Comparison of ENCODE assay signal across 18 cellular contexts in genomic region chr14:64943556-64943955, GRCh38. TPM values are rescaled to one million over a fixed set of nuclear protein-coding genes. Genes with fewer than 3 reads are reported as not detected.
DNase-seq lines count a peak whose midpoint lies in the region; ATAC-seq and TF ChIP-seq lines count a peak whose summit lies in the region.
"Had no signal": no experiment of that assay in that cellular context is flagged by ENCODE, and none has a peak within 500 bp of the region (broad histone marks: within the 10 kb centered on the region; RNA-seq: fewer than 3 reads in every experiment).

No MANE protein-coding gene starts in this region.

- peak overlapping the region; percentile 68 for H3K27ac Mint-ChIP-seq in activated naive CD8-positive, alpha-beta T cell
- H3K27ac Mint-ChIP-seq in activated naive CD8-positive, alpha-beta T cell treated with anti-CD3 and anti-CD28 coated beads, Interleukin-2, amount 50 U/mL, for 24 hours: no peak overlapping the region
- peak overlapping the region; percentile 50 for H3K27ac Mint-ChIP-seq in activated naive CD8-positive, alpha-beta T cell treated with anti-CD3 and anti-CD28 coated beads, Interleukin-2, amount 10 ng/mL, durations not matched to agents 7 days and 5 days
- H3K27ac Mint-ChIP-seq: activated T-cell treated with anti-CD3 and anti-CD28 coated beads, Interleukin-2, amount 50 U/mL, for 72 hours had no signal

- H3K4me1 ChIP-seq in liver (ENCODE audit: control insufficient read depth in 4 of 4, insufficient read depth in 4 of 4, low read length in 3 of 4): peaks cover 31 to 73% (median 57%) of the 10 kb centered on the region in 4 donors
- H3K4me1 ChIP-seq: thyroid gland had no signal

- H3K36me3 ChIP-seq in liver (ENCODE audit: control insufficient read depth in 4 of 4, insufficient read depth in 3 of 4, low read depth in 1 of 4, low read length in 3 of 4): peaks cover 0 to 6% (median 0%) of the 10 kb centered on the region in 4 donors
- H3K36me3 ChIP-seq: thyroid gland had no signal

- TF ChIP-seq RAD21 in liver (IDR thresholded peaks at IDR 0.05): no peak

- H3K27ac ChIP-seq in liver (ENCODE audit: low read depth in 1 of 2, low read length in 2 of 2): peak overlapping the region; percentile 22 to 39
- H3K27ac ChIP-seq: thyroid gland had no signal

- no peak overlapping the region for H3K4me3 Mint-ChIP-seq in activated naive CD8-positive, alpha-beta T cell
- H3K4me3 Mint-ChIP-seq in activated naive CD8-positive, alpha-beta T cell treated with anti-CD3 and anti-CD28 coated beads, Interleukin-2, amount 50 U/mL, for 24 hours: no peak overlapping the region
- no peak overlapping the region for H3K4me3 Mint-ChIP-seq in activated naive CD8-positive, alpha-beta T cell treated with anti-CD3 and anti-CD28 coated beads, Interleukin-2, amount 10 ng/mL, durations not matched to agents 7 days and 5 days
- H3K4me3 Mint-ChIP-seq: activated T-cell treated with anti-CD3 and anti-CD28 coated beads, Interleukin-2, amount 50 U/mL, for 72 hours had no signal

- no peaks in the 10 kb centered on the region for H3K9me3 Mint-ChIP-seq in activated naive CD8-positive, alpha-beta T cell (ENCODE audit: low read depth)
- H3K9me3 Mint-ChIP-seq in activated naive CD8-positive, alpha-beta T cell treated with anti-CD3 and anti-CD28 coated beads, Interleukin-2, amount 50 U/mL, for 24 hours: no peaks in the 10 kb centered on the region
- H3K9me3 Mint-ChIP-seq in activated naive CD8-positive, alpha-beta T cell treated with anti-CD3 and anti-CD28 coated beads, Interleukin-2, amount 10 ng/mL, durations not matched to agents 7 days and 5 days: no peaks in the 10 kb centered on the region
- H3K9me3 Mint-ChIP-seq: activated T-cell treated with anti-CD3 and anti-CD28 coated beads, Interleukin-2, amount 50 U/mL, for 72 hours had no signal

- WGBS in liver: 83% methylated on average over 6 of the region's 6 CpGs

- DNase-seq in activated naive CD8-positive, alpha-beta T cell treated with anti-CD3 and anti-CD28 coated beads, Interleukin-2, amount 50 U/mL, for 24 hours: no peak
- no peak for DNase-seq in activated naive CD8-positive, alpha-beta T cell treated with anti-CD3 and anti-CD28 coated beads, Interleukin-2, amount 10 ng/mL, durations not matched to agents 7 days and 5 days
- no peak for DNase-seq in NCI-H526 (lab: John Stamatoyannopoulos, UW)
- no peak for DNase-seq in hippocampal formation (lab: John Stamatoyannopoulos, UW)
- DNase-seq in nucleus accumbens (lab: John Stamatoyannopoulos, UW): no peak
- DNase-seq: activated T-cell treated with anti-CD3 and anti-CD28 coated beads, Interleukin-2, amount 50 U/mL, for 72 hours; cortex of kidney; hypothalamus; left colon; retina; stimulated activated CD8-positive, alpha-beta memory T cell treated with anti-CD3 and anti-CD28 coated beads, Interleukin-4, amount 100 ng/mL, for 48 hours; thyroid gland had no signal

- POLR2A ChIA-PET in activated naive CD8-positive, alpha-beta T cell treated with anti-CD3 and anti-CD28 coated beads, Interleukin-2, amount 10 ng/mL, durations not matched to agents 7 days and 5 days (lab: Charles Lee): interaction anchor here (1.4 kb wide), 1 partner anchor 27 kb away, joined by 3 read pairs; no protein-coding TSS in a partner anchor

- no peaks in the 10 kb centered on the region for H3K27me3 Mint-ChIP-seq in activated naive CD8-positive, alpha-beta T cell
- H3K27me3 Mint-ChIP-seq in activated naive CD8-positive, alpha-beta T cell treated with anti-CD3 and anti-CD28 coated beads, Interleukin-2, amount 50 U/mL, for 24 hours: no peaks in the 10 kb centered on the region
- no peaks in the 10 kb centered on the region for H3K27me3 Mint-ChIP-seq in activated naive CD8-positive, alpha-beta T cell treated with anti-CD3 and anti-CD28 coated beads, Interleukin-2, amount 10 ng/mL, durations not matched to agents 7 days and 5 days

- no peaks in the 10 kb centered on the region for H3K9me3 ChIP-seq in liver (ENCODE audit: control insufficient read depth in 4 of 4, low read length in 3 of 4)
- H3K9me3 ChIP-seq: thyroid gland had no signal

- no peak for TF ChIP-seq CTCF in liver (IDR thresholded peaks at IDR 0.05; ENCODE audit: low read depth, low read length, missing input control)

- no peak for ATAC-seq in activated naive CD8-positive, alpha-beta T cell treated with anti-CD3 and anti-CD28 coated beads, Interleukin-2, amount 50 U/mL, for 24 hours
- ATAC-seq in activated naive CD8-positive, alpha-beta T cell treated with anti-CD3 and anti-CD28 coated beads, Interleukin-2, amount 10 ng/mL, durations not matched to agents 7 days and 5 days (ENCODE audit: low read depth): no peak
- ATAC-seq in HG02840 (IDR thresholded peaks at IDR 0.05; ENCODE audit: low FRiP score, unreplicated experiment): no peak
- ATAC-seq: activated T-cell treated with anti-CD3 and anti-CD28 coated beads, Interleukin-2, amount 50 U/mL, for 72 hours; Panc1 had no signal

- H3K36me3 Mint-ChIP-seq in activated naive CD8-positive, alpha-beta T cell: peaks cover 4% of the 10 kb centered on the region
- H3K36me3 Mint-ChIP-seq in activated naive CD8-positive, alpha-beta T cell treated with anti-CD3 and anti-CD28 coated beads, Interleukin-2, amount 50 U/mL, for 24 hours (ENCODE audit: low read depth): peaks cover 14% of the 10 kb centered on the region
- peaks cover 30% of the 10 kb centered on the region for H3K36me3 Mint-ChIP-seq in activated naive CD8-positive, alpha-beta T cell treated with anti-CD3 and anti-CD28 coated beads, Interleukin-2, amount 10 ng/mL, durations not matched to agents 7 days and 5 days

- H3K9ac ChIP-seq in liver (ENCODE audit: low read depth in 1 of 2, low read length in 2 of 2): no peak overlapping the region

- H3K4me1 Mint-ChIP-seq in activated naive CD8-positive, alpha-beta T cell (ENCODE audit: low read depth): peaks cover 56% of the 10 kb centered on the region
- peaks cover 20% of the 10 kb centered on the region for H3K4me1 Mint-ChIP-seq in activated naive CD8-positive, alpha-beta T cell treated with anti-CD3 and anti-CD28 coated beads, Interleukin-2, amount 50 U/mL, for 24 hours
- peaks cover 34% of the 10 kb centered on the region for H3K4me1 Mint-ChIP-seq in activated naive CD8-positive, alpha-beta T cell treated with anti-CD3 and anti-CD28 coated beads, Interleukin-2, amount 10 ng/mL, durations not matched to agents 7 days and 5 days

- no peak overlapping the region for H3K4me3 ChIP-seq in liver (ENCODE audit: low read depth in 1 of 3, low read length in 3 of 3)
- H3K4me3 ChIP-seq: thyroid gland had no signal

- no peaks in the 10 kb centered on the region for H3K27me3 ChIP-seq in liver (ENCODE audit: control insufficient read depth in 4 of 4, insufficient read depth in 4 of 4, low read length in 3 of 4)
- H3K27me3 ChIP-seq: thyroid gland had no signal

TF ChIP-seq in liver, 16 proteins besides CTCF, POLR2A, EP300 and RAD21 (continues in another document):
- TF ChIP-seq RXRA (IDR thresholded peaks at IDR 0.05): no peak
- TF ChIP-seq HNF4A (conservative IDR thresholded peaks at IDR 0.05): no peak
- no peak for TF ChIP-seq SP1 (IDR thresholded peaks at IDR 0.05)
- TF ChIP-seq ZBTB33 (IDR thresholded peaks at IDR 0.05): no peak
- no peak for TF ChIP-seq HNF4G (IDR thresholded peaks at IDR 0.05)
- TF ChIP-seq NR2F2 (IDR thresholded peaks at IDR 0.05): no peak
- no peak for TF ChIP-seq FOXA1 (IDR thresholded peaks at IDR 0.05)

RNA-seq across cellular contexts. Expression of gene GPX2, which starts 1.0 kb away (rescaled TPM):
- not detected for total RNA-seq in activated naive CD8-positive, alpha-beta T cell treated with anti-CD3 and anti-CD28 coated beads, Interleukin-2, amount 10 ng/mL, durations not matched to agents 7 days and 5 days
- total RNA-seq in liver: 10 to 100 TPM in 1 of 2 donors, 1 to 10 TPM in 1; 6.9 to 38.6 TPM
- polyA plus RNA-seq in liver: 1,000 to 10,000 TPM in 1 of 2 donors, 100 to 1,000 TPM in 1; 611 to 1,067 TPM
- total RNA-seq: activated T-cell treated with anti-CD3 and anti-CD28 coated beads, Interleukin-2, amount 50 U/mL, for 72 hours; LHCN-M2; myocyte had no signal

RNA-seq across cellular contexts. Expression of gene RAB15, which starts 28.6 kb away (rescaled TPM):
- 1 to 10 TPM; 2.7 to 3.5 TPM for total RNA-seq in activated naive CD8-positive, alpha-beta T cell treated with anti-CD3 and anti-CD28 coated beads, Interleukin-2, amount 10 ng/mL, durations not matched to agents 7 days and 5 days
- 10 to 100 TPM in 1 of 2 donors, 1 to 10 TPM in 1; 5.7 to 18.0 TPM for total RNA-seq in liver
- polyA plus RNA-seq in liver: 10 to 100 TPM in 1 of 2 donors, 1 to 10 TPM in 1; 5.5 to 16.5 TPM

RNA-seq across cellular contexts. Expression of gene CHURC1, which starts 29.3 kb away (rescaled TPM):
- 10 to 100 TPM; 67.6 to 89.7 TPM for total RNA-seq in activated naive CD8-positive, alpha-beta T cell treated with anti-CD3 and anti-CD28 coated beads, Interleukin-2, amount 10 ng/mL, durations not matched to agents 7 days and 5 days
- 10 to 100 TPM; 18.8 to 48.2 TPM for total RNA-seq in liver
- 100 to 1,000 TPM in 1 of 2 donors, 10 to 100 TPM in 1; 21.0 to 174 TPM for polyA plus RNA-seq in liver

RNA-seq across cellular contexts. Expression of gene FNTB, which starts 43.1 kb away (rescaled TPM):
- total RNA-seq in activated naive CD8-positive, alpha-beta T cell treated with anti-CD3 and anti-CD28 coated beads, Interleukin-2, amount 10 ng/mL, durations not matched to agents 7 days and 5 days: 10 to 100 TPM; 15.8 to 17.8 TPM
- total RNA-seq in liver: 10 to 100 TPM; 10.2 to 17.2 TPM
- polyA plus RNA-seq in liver: 1 to 10 TPM; 6.3 to 7.8 TPM

Comparison
In these comparisons a context has a peak if more than half of its experiments do, and no peak if none do; other contexts are left out.
1. RNA of gene GPX2, which starts 1.0 kb away (total RNA-seq): 6.9 to 38.6 TPM in liver; not detected in activated naive CD8-positive, alpha-beta T cell treated with anti-CD3 and anti-CD28 coated beads, Interleukin-2, amount 10 ng/mL, durations not matched to agents 7 days and 5 days; every median in the first group is over 4 times any median in the second.